Comparison of ENCODE assay signal across 8 cellular contexts in genomic region chr3:179323197-179323901, GRCh38. TPM values are rescaled to one million over a fixed set of nuclear protein-coding genes. Genes with fewer than 3 reads are reported as not detected.
DNase-seq lines count a peak whose midpoint lies in the region; ATAC-seq and TF ChIP-seq lines count a peak whose summit lies in the region.

No MANE protein-coding gene starts in this region.

- H3K27me3 ChIP-seq in mononuclear cell (ENCODE audit: insufficient read depth, low read length), result no peaks in the 10 kb centered on the region

- peak overlapping the region; percentile 75 to 91 (median 81) for H3K27ac Mint-ChIP-seq in CD14-positive monocyte

- peak overlapping the region; percentile 80 for H3K4me3 ChIP-seq in epithelial cell of esophagus (ENCODE audit: low read length)
- peak overlapping the region; percentile 77 for H3K4me3 ChIP-seq in mononuclear cell (ENCODE audit: low read length)

- no peaks in the 10 kb centered on the region for H3K9me3 Mint-ChIP-seq in CD14-positive monocyte

- peaks cover 21% of the 10 kb centered on the region for H3K4me1 ChIP-seq in mononuclear cell (ENCODE audit: insufficient read depth, low read length)

- peaks cover 31% of the 10 kb centered on the region for H3K4me1 Mint-ChIP-seq in CD14-positive monocyte

- ATAC-seq in GM19372 (IDR thresholded peaks at IDR 0.05; ENCODE audit: low read depth, unreplicated experiment), result peak; percentile 37
- peak; percentile 35 for ATAC-seq in HG03457 (IDR thresholded peaks at IDR 0.05; ENCODE audit: unreplicated experiment)

- TF ChIP-seq CTCF in CD14-positive monocyte (IDR thresholded peaks at IDR 0.05) (no peak), epithelial cell of esophagus (IDR thresholded peaks at IDR 0.05; ENCODE audit: insufficient read depth, low read depth, low read length, missing control alignments) (peak; percentile 4)

- H3K27me3 Mint-ChIP-seq in CD14-positive monocyte (ENCODE audit: low read depth in 3 of 3), result peaks cover 2 to 7% (median 5%) of the 10 kb centered on the region in 3 donors

- peak; percentile 53 for DNase-seq in CD14-positive monocyte (ENCODE audit: low spot score)
- peak; percentile 60 for DNase-seq in NOMO-1 treated with DMSO at 0.1 percent for 48 hours (lab: John Stamatoyannopoulos, UW; ENCODE audit: unreplicated experiment)
- peak; percentile 36 for DNase-seq in activated T-cell treated with anti-CD3 and anti-CD28 coated beads for 1 hour (ENCODE audit: low read depth)
- peak; percentile 71 for DNase-seq in epithelial cell of esophagus (ENCODE audit: low read depth)
- peak; percentile 41 to 45 for DNase-seq in stimulated activated CD8-positive, alpha-beta memory T cell treated with anti-CD3 and anti-CD28 coated beads, Interleukin-2, amount 100 ng/mL, for 48 hours (ENCODE audit: low read depth in 2 of 2)

- H3K4me3 Mint-ChIP-seq in CD14-positive monocyte, result peak overlapping the region; percentile 86 to 95

- H3K36me3 Mint-ChIP-seq in CD14-positive monocyte, result peaks cover 7 to 21% of the 10 kb centered on the region in 2 donors

- intact Hi-C loops in CD14-positive monocyte (cut with micrococcal nuclease), result loop anchor here in 1 of 2 donors (5.0 to 10.0 kb wide), 2 partner anchors 176 to 249 kb away; partner anchors contain the start of genes PIK3CA and ZMAT3

- no peaks in the 10 kb centered on the region for H3K9me3 ChIP-seq in mononuclear cell (ENCODE audit: low read depth, low read length)

RNA-seq across cellular contexts. Expression of gene ZNF639, which starts 0.5 kb away (rescaled TPM):
- polyA plus RNA-seq in CD14-positive monocyte, result 10 to 100 TPM; 17.7 to 17.9 TPM
- 168 TPM for total RNA-seq in mononuclear cell

RNA-seq across cellular contexts. Expression of gene MFN1, which starts 24.2 kb away (rescaled TPM):
- polyA plus RNA-seq in CD14-positive monocyte, result 10 to 100 TPM in 1 of 2 donors, 1 to 10 TPM in 1; 5.6 to 12.2 TPM
- total RNA-seq in mononuclear cell, result 47.9 TPM

Comparison
In these comparisons a context has a peak if more than half of its experiments do, and no peak if none do; other contexts are left out.
1. Peak in every context shown above with its lines: DNase-seq, ATAC-seq and H3K4me3 ChIP-seq.